ENCODE assay signal across 27 cellular contexts in genomic region chr14:56107615-56108014, GRCh38.
"Had no signal": no experiment of that assay in that cellular context is flagged by ENCODE, and none has a peak within 500 bp of the region (broad histone marks: within the 10 kb centered on the region; RNA-seq: fewer than 3 reads in every experiment).

No MANE protein-coding gene starts in this region.

- H3K9me3 ChIP-seq: heart right ventricle, left lung, right atrium auricular region, suprapubic skin, thoracic aorta, tibial artery, upper lobe of right lung had no signal

- DNase-seq: heart right ventricle; islet precursor cell; left lung; mesendoderm; naive B cell; natural killer cell; nephron progenitor cell; nucleus accumbens; stimulated activated CD4-positive, alpha-beta T cell treated with anti-CD3 and anti-CD28 coated beads, Interleukin-12 subunit alpha, Interleukin-12 subunit beta, amount 100 ng/mL, for 4 hours; stimulated activated CD4-positive, alpha-beta T cell treated with anti-CD3 and anti-CD28 coated beads, Interleukin-15, amount 100 ng/mL, for 24 hours; stimulated activated CD4-positive, alpha-beta T cell treated with anti-CD3 and anti-CD28 coated beads, Interleukin-2, amount 100 ng/mL, for 24 hours; stimulated activated CD4-positive, alpha-beta T cell treated with anti-CD3 and anti-CD28 coated beads, Interleukin-4, amount 100 ng/mL, for 1 hour; stimulated activated naive CD4-positive, alpha-beta T cell; tibial artery; trophoblast cell; upper lobe of right lung had no signal

- H3K36me3 ChIP-seq: heart right ventricle, left lung, neural progenitor cell, right atrium auricular region, suprapubic skin, thoracic aorta, tibial artery, upper lobe of right lung had no signal

- H3K27me3 ChIP-seq: heart right ventricle, hepatocyte, left lung, neural progenitor cell, right atrium auricular region, suprapubic skin, tibial artery, upper lobe of right lung had no signal

- H2AFZ ChIP-seq: hepatocyte, neural progenitor cell, parathyroid adenoma had no signal

- ATAC-seq: heart right ventricle; left lung; natural killer cell; sciatic nerve; stimulated activated effector memory CD8-positive, alpha-beta T cell treated with anti-CD3 and anti-CD28 coated beads, Interleukin-12 subunit alpha, Interleukin-12 subunit beta, amount 100 ng/mL, for 72 hours; upper lobe of right lung had no signal

- H3K4me1 ChIP-seq: neural progenitor cell, parathyroid adenoma, right atrium auricular region, suprapubic skin, upper lobe of right lung had no signal

- H3K27ac ChIP-seq: heart right ventricle, hepatocyte, left lung, neural progenitor cell, parathyroid adenoma, right atrium auricular region, skin epidermis, suprapubic skin, thoracic aorta, tibial artery, upper lobe of right lung had no signal

- FAIRE-seq: urothelium cell line had no signal

- H3K9ac ChIP-seq: neural progenitor cell, parathyroid adenoma had no signal

- H3K4me3 ChIP-seq: heart right ventricle, hepatocyte, left lung, lung, neural progenitor cell, right atrium auricular region, skin epidermis, suprapubic skin, thoracic aorta, tibial artery, upper lobe of right lung had no signal

- H3K4me2 ChIP-seq: hepatocyte, neural progenitor cell had no signal
